ENCODE assay signal across 8 cellular contexts in the genomic region with DNA sequence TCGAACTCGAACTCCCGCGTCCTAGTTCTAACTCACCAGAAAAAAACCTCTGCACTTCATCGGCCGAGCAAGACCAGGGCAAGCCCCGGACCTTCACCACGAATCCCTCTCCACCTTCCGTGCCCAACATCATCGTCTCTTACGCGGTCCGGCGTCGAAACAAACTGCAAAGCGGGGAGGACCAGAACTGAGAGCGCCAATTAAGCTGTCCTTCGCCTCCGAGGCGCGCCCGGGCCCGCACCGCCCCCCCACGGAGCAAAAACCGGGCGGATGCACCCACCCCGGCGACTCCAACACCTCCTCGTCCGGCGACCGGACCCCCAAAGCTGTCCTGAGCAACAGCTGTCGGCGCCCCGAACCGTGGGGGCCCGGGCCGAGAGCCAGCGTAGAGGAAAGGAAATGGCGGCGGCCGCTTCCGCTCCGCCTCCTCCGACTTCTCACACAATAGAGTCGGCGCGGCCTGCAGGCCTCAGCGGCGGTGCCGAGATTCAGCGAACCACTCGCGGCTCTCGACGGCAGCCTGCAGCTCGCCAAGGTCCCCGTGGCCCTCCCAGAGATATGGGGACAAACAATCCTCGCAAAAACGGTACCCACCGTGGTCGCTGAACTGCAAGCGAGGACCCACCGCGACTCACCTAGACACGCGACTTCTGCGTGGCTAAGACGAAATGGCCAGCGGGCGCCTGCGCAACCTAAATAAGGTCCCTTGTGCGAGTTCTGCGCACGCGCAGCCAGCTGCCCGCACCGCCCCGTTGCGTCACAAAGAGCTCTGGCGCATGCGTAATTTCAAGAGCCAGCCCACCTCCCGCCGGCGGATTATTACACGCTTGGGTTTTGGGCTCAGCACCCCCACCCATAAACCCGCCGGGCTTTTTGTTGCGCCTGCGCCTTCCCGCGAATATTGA. TPM values are rescaled to one million over a fixed set of nuclear protein-coding genes. Genes with fewer than 3 reads are reported as not detected.
DNase-seq lines count a peak whose midpoint lies in the region; FAIRE-seq and TF ChIP-seq lines count a peak whose summit lies in the region.

A gene with protein sequence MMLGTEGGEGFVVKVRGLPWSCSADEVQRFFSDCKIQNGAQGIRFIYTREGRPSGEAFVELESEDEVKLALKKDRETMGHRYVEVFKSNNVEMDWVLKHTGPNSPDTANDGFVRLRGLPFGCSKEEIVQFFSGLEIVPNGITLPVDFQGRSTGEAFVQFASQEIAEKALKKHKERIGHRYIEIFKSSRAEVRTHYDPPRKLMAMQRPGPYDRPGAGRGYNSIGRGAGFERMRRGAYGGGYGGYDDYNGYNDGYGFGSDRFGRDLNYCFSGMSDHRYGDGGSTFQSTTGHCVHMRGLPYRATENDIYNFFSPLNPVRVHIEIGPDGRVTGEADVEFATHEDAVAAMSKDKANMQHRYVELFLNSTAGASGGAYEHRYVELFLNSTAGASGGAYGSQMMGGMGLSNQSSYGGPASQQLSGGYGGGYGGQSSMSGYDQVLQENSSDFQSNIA (minus strand): TSS at position 671 of the 905 bp plus-strand sequence. CDS start 538 bp downstream, at position 133.

- peaks cover 45 to 47% of the 10 kb centered on the region in 2 experiments for H3K4me1 ChIP-seq in neutrophil (ENCODE audit: control insufficient read depth in 1 of 2, insufficient read depth in 1 of 2, low read depth in 1 of 2, low read length in 1 of 2)

- POLR2A ChIA-PET in HEK293T (lab: Yijun Ruan, JAX): interaction anchor here (0.6 to 3.1 kb wide), 47 partner anchors 8 to 1523 kb away, joined by 3 to 67 read pairs (median 4); a partner anchor contains a TSS

- CTCF ChIA-PET in HEK293T (lab: Yijun Ruan, JAX): interaction anchor here (0.6 to 1.7 kb wide), 4 partner anchors 10 to 52 kb away, joined by 3 to 10 read pairs (median 5); no protein-coding TSS in a partner anchor

- no peaks in the 10 kb centered on the region for H3K9me3 ChIP-seq in neutrophil

- no peak for TF ChIP-seq CTCF in neutrophil (IDR thresholded peaks at IDR 0.05)

- peaks cover 29% of the 10 kb centered on the region for H3K36me3 ChIP-seq in neutrophil

- H3K27ac ChIP-seq in neutrophil (peak within 1 kb of the TSS; percentile 98), substantia nigra (ENCODE audit: low read depth, low read length, poor library complexity, severe bottlenecking) (peak within 1 kb of the TSS; percentile 97)

- peak within 1 kb of the TSS; percentile 96 to 100 for H3K4me3 ChIP-seq in neutrophil (ENCODE audit: low read depth in 1 of 2, low read length in 1 of 2)

- no peaks in the 10 kb centered on the region for H3K27me3 ChIP-seq in neutrophil

- DNase-seq in GF-D8 (lab: John Stamatoyannopoulos, UW): peak; percentile 95
- DNase-seq in HEK293T (ENCODE audit: extremely low spot score): peak; percentile 99
- peak; percentile 99 for DNase-seq in MV-4-11 (lab: John Stamatoyannopoulos, UW)
- peak; percentile 97 for DNase-seq in SK-MEL-5 (ENCODE audit: low read depth, low spot score)
- peak; percentile 98 for DNase-seq in activated naive CD4-positive, alpha-beta T cell treated with Interleukin-2 at 50 U/mL for 16 hours
- DNase-seq in frontal cortex (ENCODE audit: low spot score in 2 of 2): peak; percentile 98 to 99
- DNase-seq in substantia nigra (lab: John Stamatoyannopoulos, UW): peak; percentile 83 to 99 (median 97)

- in situ Hi-C loops in SK-MEL-5 (cut with HindIII; ENCODE audit: low pct_unique_long_range_greater_than_20kb, low sequenced_read_pairs): no loop called here

- no peak for FAIRE-seq in frontal cortex (lab: Jason Lieb, UNC)

TF ChIP-seq in HEK293T, 16 proteins besides CTCF, POLR2A, EP300 and RAD21:
- no peak for TF ChIP-seq FOXA1 (IDR thresholded peaks at IDR 0.05)
- TF ChIP-seq, protein P1, sequence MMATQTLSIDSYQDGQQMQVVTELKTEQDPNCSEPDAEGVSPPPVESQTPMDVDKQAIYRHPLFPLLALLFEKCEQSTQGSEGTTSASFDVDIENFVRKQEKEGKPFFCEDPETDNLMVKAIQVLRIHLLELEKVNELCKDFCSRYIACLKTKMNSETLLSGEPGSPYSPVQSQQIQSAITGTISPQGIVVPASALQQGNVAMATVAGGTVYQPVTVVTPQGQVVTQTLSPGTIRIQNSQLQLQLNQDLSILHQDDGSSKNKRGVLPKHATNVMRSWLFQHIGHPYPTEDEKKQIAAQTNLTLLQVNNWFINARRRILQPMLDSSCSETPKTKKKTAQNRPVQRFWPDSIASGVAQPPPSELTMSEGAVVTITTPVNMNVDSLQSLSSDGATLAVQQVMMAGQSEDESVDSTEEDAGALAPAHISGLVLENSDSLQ (IDR thresholded peaks at IDR 0.05): no peak
- TF ChIP-seq ELF4 (IDR thresholded peaks at IDR 0.05): peak; percentile 95
- TF ChIP-seq SUZ12 (IDR thresholded peaks at IDR 0.05): no peak
- TF ChIP-seq FOXK2 (IDR thresholded peaks at IDR 0.05): no peak
- TF ChIP-seq L3MBTL2 (conservative IDR thresholded peaks at IDR 0.05): peak; percentile 54
- no peak for TF ChIP-seq HDGF (IDR thresholded peaks at IDR 0.05; ENCODE audit: borderline replicate concordance)
- TF ChIP-seq ZNF384 (IDR thresholded peaks at IDR 0.05): no peak

RNA-seq across cellular contexts. Expression of the gene that starts here (rescaled TPM):
- 249 and 270 TPM in 2 replicates for total RNA-seq in SK-MEL-5 (2014; rRNA removed; shearing (Covaris generic))
- polyA plus RNA-seq in SK-MEL-5 (2015; cell fraction: cytosol; rRNA removed): 260 and 269 TPM in 2 replicates
- 2,127 and 2,913 TPM in 2 replicates for polyA plus RNA-seq in SK-MEL-5 (2015; cell fraction: nucleus; rRNA removed)
- 818 TPM for total RNA-seq in frontal cortex

Comparison
In these comparisons a context has a peak if more than half of its experiments do, and no peak if none do; other contexts are left out.
1. Peak in every context shown above with its lines: DNase-seq, H3K4me3 ChIP-seq and H3K27ac ChIP-seq.